ENCODE assay signal across 24 cellular contexts in genomic region chr12:93547778-93548177, GRCh38. TPM values are rescaled to one million over a fixed set of nuclear protein-coding genes. Genes with fewer than 3 reads are reported as not detected.
A peak's percentile ranks its signal among the peaks of the same experiment; 100 is the strongest.
DNase-seq lines count a peak whose midpoint lies in the region; ATAC-seq, FAIRE-seq and TF ChIP-seq lines count a peak whose summit lies in the region.
"Had no signal": no experiment of that assay in that cellular context is flagged by ENCODE, and none has a peak within 500 bp of the region (broad histone marks: within the 10 kb centered on the region; RNA-seq: fewer than 3 reads in every experiment).

No MANE protein-coding gene starts in this region.

- no peak overlapping the region for H3K4me2 ChIP-seq in H1 (ENCODE audit: insufficient read depth in 1 of 2, low read depth in 2 of 2, low read length in 2 of 2)
- H3K4me2 ChIP-seq in neuronal stem cell (ENCODE audit: insufficient read depth, low read length, poor library complexity, severe bottlenecking): no peak overlapping the region

- H3K4me3 ChIP-seq in A673 (ENCODE audit: low read depth, low read length, poor library complexity, severe bottlenecking): no peak overlapping the region
- H3K4me3 ChIP-seq in H1 (ENCODE audit: extremely low read depth in 1 of 4, insufficient read depth in 2 of 4, low read depth in 3 of 4, low read length in 4 of 4): no peak overlapping the region
- H3K4me3 ChIP-seq in neuronal stem cell (ENCODE audit: low read length in 2 of 2): no peak overlapping the region

- H3K14ac ChIP-seq in H1 (ENCODE audit: insufficient read length) (no peak overlapping the region), neuronal stem cell (ENCODE audit: low read length) (no peak overlapping the region)

- H4K91ac ChIP-seq in H1 (replicated peaks; ENCODE audit: insufficient read length, low read length): no peak overlapping the region
- H4K91ac ChIP-seq in neuronal stem cell (ENCODE audit: low read depth, low read length, poor library complexity): no peak overlapping the region

- no peaks in the 10 kb centered on the region for H3K27me3 Mint-ChIP-seq in T-helper 17 cell
- H3K27me3 Mint-ChIP-seq: CD4-positive, alpha-beta memory T cell had no signal

- H2BK120ac ChIP-seq in H1 (replicated peaks; ENCODE audit: low read depth, low read length): no peak overlapping the region
- H2BK120ac ChIP-seq in neuronal stem cell (ENCODE audit: low read depth, low read length): no peak overlapping the region

- H4K20me1 ChIP-seq in H1 (replicated peaks in 1 of 2; ENCODE audit: control insufficient read depth in 1 of 2, insufficient read depth in 2 of 2, low read length in 2 of 2): no peaks in the 10 kb centered on the region

- H3K23me2 ChIP-seq in H1 (ENCODE audit: low read depth, low read length): no peaks in the 10 kb centered on the region

- H3K23ac ChIP-seq in H1 (ENCODE audit: insufficient read length) (no peak overlapping the region), neuronal stem cell (ENCODE audit: low read depth, low read length, poor library complexity) (no peak overlapping the region)

- H2BK15ac ChIP-seq in H1 (ENCODE audit: low read length): no peak overlapping the region
- H2BK15ac ChIP-seq in neuronal stem cell (ENCODE audit: low read length): no peak overlapping the region

- no peak overlapping the region for H2BK5ac ChIP-seq in H1 (ENCODE audit: low read depth, low read length)
- H2BK5ac ChIP-seq in neuronal stem cell (ENCODE audit: low read length): no peak overlapping the region

- DNase-seq in A673 (ENCODE audit: low spot score) (peak; percentile 79), T-helper 17 cell (no peak), H1 (ENCODE audit: low read depth in 1 of 2, low spot score in 2 of 2) (no peak), neuronal stem cell (ENCODE audit: low spot score) (no peak), HuH-7 (ENCODE audit: low spot score) (no peak), NCI-H2227 (lab: John Stamatoyannopoulos, UW; ENCODE audit: unreplicated experiment) (no peak), Ammon's horn (ENCODE audit: low spot score) (no peak)
- DNase-seq: ACHN; AML-193; C1 segment of cervical spinal cord; Calu3; CD4-positive, alpha-beta memory T cell; COR-L47; DMS53; DMS79 treated with DMSO at 0.1 percent for 48 hours; GF-D8; GOT3; H7; HCEC 1CT had no signal

- H2BK12ac ChIP-seq in H1 (ENCODE audit: low read depth, low read length) (no peak overlapping the region), neuronal stem cell (ENCODE audit: low read length) (peak overlapping the region; percentile 17)

- H3K9me3 ChIP-seq in A673 (ENCODE audit: low read depth, low read length, poor library complexity, severe bottlenecking): no peaks in the 10 kb centered on the region
- H3K9me3 ChIP-seq in T-helper 17 cell (ENCODE audit: control insufficient read depth, low read length, poor library complexity, severe bottlenecking): no peaks in the 10 kb centered on the region
- no peaks in the 10 kb centered on the region for H3K9me3 ChIP-seq in H1 (ENCODE audit: insufficient read depth in 2 of 2, low read depth in 1 of 2, low read length in 1 of 2)
- no peaks in the 10 kb centered on the region for H3K9me3 ChIP-seq in neuronal stem cell (replicated peaks in 1 of 2; ENCODE audit: control insufficient read depth in 2 of 2, insufficient read depth in 1 of 2, low read depth in 1 of 2, low read length in 2 of 2)

- no TSS peak for BruUV-seq in A673 (replicated peaks; lab: Mats Ljungman, UMichigan)

- no peak for TF ChIP-seq POLR2A in H1 (IDR thresholded peaks at IDR 0.05; ENCODE audit: control extremely low read depth in 1 of 2, low read depth in 2 of 2, low read length in 2 of 2)

- H3K27ac ChIP-seq in A673 (ENCODE audit: low read depth, low read length, poor library complexity, severe bottlenecking) (peak overlapping the region; percentile 60), H1 (ENCODE audit: low read depth, low read length) (no peak overlapping the region), neuronal stem cell (replicated peaks; ENCODE audit: low read length) (no peak overlapping the region)
- H3K27ac ChIP-seq: 22Rv1 had no signal

- intact Hi-C loops in A673 (cut with micrococcal nuclease; ENCODE audit: unreplicated experiment): loop anchor here (2.0 kb wide), 1 partner anchor 345 kb away; no protein-coding TSS in a partner anchor

- H2BK20ac ChIP-seq in H1 (ENCODE audit: low read length): no peak overlapping the region

- no peak for TF ChIP-seq EP300 in H1 (IDR thresholded peaks at IDR 0.05; ENCODE audit: borderline replicate concordance in 1 of 2, low read depth in 2 of 2, low read length in 2 of 2)

- ATAC-seq in T-helper 17 cell (no peak), HG03571 (IDR thresholded peaks at IDR 0.05; ENCODE audit: unreplicated experiment) (no peak)

- no peak overlapping the region for H3K4ac ChIP-seq in H1 (replicated peaks; ENCODE audit: insufficient read length, low read depth, low read length)
- H3K4ac ChIP-seq in neuronal stem cell (ENCODE audit: low read length): no peak overlapping the region

- CTCF ChIA-PET in A673 (lab: Charles Lee) (interaction anchor here (0.6 kb wide), 1 partner anchor 1489 kb away, joined by 3 read pairs; no protein-coding TSS in a partner anchor), H1 (lab: Charles Lee; ENCODE audit: partially characterized antibody) (interaction anchor here (0.6 to 1.4 kb wide), 2 partner anchors 332 to 348 kb away, joined by 3 to 4 read pairs; no protein-coding TSS in a partner anchor)

- peaks cover 7% of the 10 kb centered on the region for H3K4me1 Mint-ChIP-seq in T-helper 17 cell

- H4K5ac ChIP-seq in H1 (ENCODE audit: insufficient read length, low read depth, low read length): no peak overlapping the region

- H3K56ac ChIP-seq in H1 (replicated peaks; ENCODE audit: insufficient read length, low read depth, low read length): no peak overlapping the region

- H3K36me3 ChIP-seq in A673 (ENCODE audit: insufficient read depth, low read length, poor library complexity, severe bottlenecking): no peaks in the 10 kb centered on the region
- no peaks in the 10 kb centered on the region for H3K36me3 ChIP-seq in H1 (ENCODE audit: control insufficient read depth in 2 of 4, insufficient read depth in 4 of 4, low read length in 3 of 4)
- H3K36me3 ChIP-seq in neuronal stem cell (replicated peaks in 1 of 2; ENCODE audit: control insufficient read depth in 2 of 2, insufficient read depth in 2 of 2, low read length in 2 of 2): peaks cover 0 to 14% of the 10 kb centered on the region in 2 donors

- H2AFZ ChIP-seq in H1 (ENCODE audit: low read length): peak overlapping the region; percentile 29; the same call in 1 of the 2 replicates
- H2AFZ ChIP-seq in neuronal stem cell (ENCODE audit: low read length): no peak overlapping the region

- H4K8ac ChIP-seq in H1 (ENCODE audit: extremely low read depth, insufficient read depth, low read length) (no peak overlapping the region), neuronal stem cell (ENCODE audit: low read depth, low read length) (no peak overlapping the region)

- FAIRE-seq in H1 (lab: Jason Lieb, UNC): no peak
- FAIRE-seq: GM12891, GM18507 had no signal

- H3K27ac Mint-ChIP-seq in T-helper 17 cell: peak overlapping the region; percentile 43
- H3K27ac Mint-ChIP-seq: CD4-positive, alpha-beta memory T cell had no signal

- TF ChIP-seq CTCF in A673 (conservative IDR thresholded peaks at IDR 0.05; ENCODE audit: low read depth, low read length) (no peak), H1 (IDR thresholded peaks at IDR 0.05; ENCODE audit: control extremely low read depth in 1 of 3, insufficient read depth in 1 of 3, low read depth in 1 of 3, low read length in 3 of 3) (no peak)

- no peaks in the 10 kb centered on the region for H3K27me3 ChIP-seq in A673 (replicated peaks; ENCODE audit: insufficient read depth, low read depth, low read length, poor library complexity)
- no peaks in the 10 kb centered on the region for H3K27me3 ChIP-seq in H1 (replicated peaks in 1 of 4; ENCODE audit: control insufficient read depth in 3 of 4, extremely low read depth in 1 of 4, insufficient read depth in 3 of 4, low read length in 3 of 4)
- H3K27me3 ChIP-seq in neuronal stem cell (ENCODE audit: control insufficient read depth in 3 of 3, insufficient read depth in 3 of 3, low read depth in 1 of 3, low read length in 3 of 3): no peaks in the 10 kb centered on the region

- no peak overlapping the region for H2AK5ac ChIP-seq in H1 (ENCODE audit: low read depth, low read length)
- H2AK5ac ChIP-seq in neuronal stem cell (ENCODE audit: low read depth, low read length): no peak overlapping the region

- H3K79me2 ChIP-seq in H1 (ENCODE audit: control insufficient read depth in 1 of 2, insufficient read depth in 2 of 2, low read length in 2 of 2): no peaks in the 10 kb centered on the region

- POLR2A ChIA-PET in A673 (lab: Charles Lee; ENCODE audit: low non-redundant PET): interaction anchor here (0.7 kb wide), 1 partner anchor 26 kb away, joined by 3 read pairs; no protein-coding TSS in a partner anchor
- POLR2A ChIA-PET in H1 (lab: Charles Lee; ENCODE audit: partially characterized antibody): no interaction called here

- H3K9ac ChIP-seq in H1 (replicated peaks in 1 of 4; ENCODE audit: extremely low read depth in 1 of 4, low read depth in 3 of 4, low read length in 3 of 4): no peak overlapping the region
- H3K9ac ChIP-seq in neuronal stem cell (ENCODE audit: low read depth, low read length, poor library complexity): no peak overlapping the region

- no peak overlapping the region for H3K4me3 Mint-ChIP-seq in T-helper 17 cell
- H3K4me3 Mint-ChIP-seq: CD4-positive, alpha-beta memory T cell had no signal

- peaks cover 4% of the 10 kb centered on the region for H3K36me3 Mint-ChIP-seq in T-helper 17 cell (ENCODE audit: low read depth)

- peaks cover 8% of the 10 kb centered on the region for H3K4me1 ChIP-seq in A673 (ENCODE audit: insufficient read depth, low read length, poor library complexity, severe bottlenecking)
- no peaks in the 10 kb centered on the region for H3K4me1 ChIP-seq in H1 (replicated peaks in 1 of 4; ENCODE audit: control insufficient read depth in 3 of 4, insufficient read depth in 4 of 4, low read length in 3 of 4)
- no peaks in the 10 kb centered on the region for H3K4me1 ChIP-seq in neuronal stem cell (ENCODE audit: control insufficient read depth in 2 of 2, insufficient read depth in 1 of 2, low read depth in 1 of 2, low read length in 2 of 2)

- no peak overlapping the region for H3K18ac ChIP-seq in H1 (ENCODE audit: extremely low read depth, low read length)
- no peak overlapping the region for H3K18ac ChIP-seq in neuronal stem cell (ENCODE audit: low read length)

- WGBS in H1 (ENCODE audit: extremely low coverage in 1 of 2, insufficient coverage in 1 of 2, insufficient read length in 1 of 2, insufficient replicate concordance in 2 of 2, low coverage in 1 of 2, low lambda C conversion rate in 2 of 2, missing lambda C conversion rate in 1 of 2), 2 experiments: 86% methylated on average over 2 of the region's 2 CpGs; no CpG with 5 or more reads in 1 of the 2 experiments
- no CpG with 5 or more reads among the region's 2 CpGs for WGBS in neuronal stem cell (ENCODE audit: extremely low coverage in 2 of 2, insufficient read length in 2 of 2, insufficient replicate concordance in 1 of 2), 2 donors

- no peaks in the 10 kb centered on the region for H3K79me1 ChIP-seq in H1 (ENCODE audit: low read depth, low read length)
- H3K79me1 ChIP-seq in neuronal stem cell (ENCODE audit: low read depth, low read length): no peaks in the 10 kb centered on the region

- TF ChIP-seq RAD21 in H1 (IDR thresholded peaks at IDR 0.05 in 1 of 2, conservative IDR thresholded peaks at IDR 0.05 in 1 of 2; ENCODE audit: low read depth in 2 of 2, low read length in 2 of 2): no peak

RNA-seq across cellular contexts. Expression of gene SOCS2, which starts 24.7 kb away (rescaled TPM):
- total RNA-seq in A673 (2021): 1.3 and 1.6 TPM in 2 replicates
- 10 to 100 TPM; 24.3 to 37.7 TPM for total RNA-seq in T-helper 17 cell
- total RNA-seq in H1 (2021; fragmentation: NEBNext Ultra II Directional; extraction: Animal tissue kit (Norgen Biotek cat#: 25700)): 18.0 TPM in 2 replicates
- polyA plus RNA-seq in H1 (2011; rRNA removed): 12.6 and 14.5 TPM in 2 replicates
- 15.3 TPM for polyA plus RNA-seq in H1 (2011; cell fraction: cytosol; rRNA removed)
- polyA plus RNA-seq in H1 (2011; cell fraction: nucleus; rRNA removed): 15.3 TPM
- 8.0 to 12.2 TPM (median 10.1 TPM) in 4 replicates for polyA plus RNA-seq in H1 (2012, experiment 1 of 2)
- polyA plus RNA-seq in H1 (2012, experiment 2 of 2): 4.7 TPM
- polyA plus RNA-seq in H1 (2013, experiment 1 of 2): 17.4 TPM
- 16.3 TPM for polyA plus RNA-seq in H1 (2013, experiment 2 of 2)
- polyA minus RNA-seq in H1 (2011; rRNA and poly(A)+ RNA removed): 7.0 and 8.4 TPM in 2 replicates
- polyA minus RNA-seq in H1 (2011; cell fraction: cytosol; rRNA and poly(A)+ RNA removed): 7.9 TPM
- 15.4 TPM for polyA minus RNA-seq in H1 (2011; cell fraction: nucleus; rRNA and poly(A)+ RNA removed)
- polyA plus RNA-seq in neuronal stem cell (2013, experiment 1 of 2): 4.2 TPM
- 4.6 TPM for polyA plus RNA-seq in neuronal stem cell (2013, experiment 2 of 2)
- total RNA-seq: G401 had no signal
